9 cellular contexts compared by ENCODE assay signal in the genomic region with DNA sequence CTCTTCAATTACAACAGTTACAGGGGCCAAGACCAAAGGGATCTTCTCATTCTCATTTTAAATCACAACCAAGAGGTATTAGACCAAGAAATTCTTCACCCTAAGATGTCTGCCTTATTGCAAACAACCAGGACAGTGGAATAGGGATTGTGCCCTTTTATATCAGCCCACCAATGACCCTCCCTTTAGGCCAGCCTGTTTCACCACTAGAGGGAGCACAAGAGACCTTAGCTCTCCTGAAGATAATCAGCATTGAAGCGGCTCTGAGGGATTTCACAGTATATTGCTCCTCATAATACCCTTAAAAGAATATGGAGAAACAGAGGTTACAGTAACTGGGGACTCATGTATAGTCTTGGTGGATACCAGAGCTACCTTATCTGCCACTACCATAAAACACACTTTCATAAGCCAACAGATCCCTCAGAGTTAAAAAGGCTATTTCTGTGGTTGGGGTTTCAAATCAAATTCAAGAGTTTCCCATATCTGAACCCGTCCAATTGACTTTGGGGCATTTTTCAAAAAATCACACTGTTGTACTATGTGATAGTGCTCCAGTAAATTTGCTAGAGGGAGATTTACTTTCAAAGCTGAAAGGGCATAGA. TPM values are rescaled to one million over a fixed set of nuclear protein-coding genes. Genes with fewer than 3 reads are reported as not detected.
DNase-seq lines count a peak whose midpoint lies in the region; ATAC-seq and TF ChIP-seq lines count a peak whose summit lies in the region.
"Not testable (repeated sequence)": the region's sequence is repeated elsewhere in the genome, so short reads cannot be mapped to it uniquely, and the experiment has no call there.
"Had no signal": no experiment of that assay in that cellular context is flagged by ENCODE, and none has a peak within 500 bp of the region (broad histone marks: within the 10 kb centered on the region; RNA-seq: fewer than 3 reads in every experiment).

No MANE protein-coding gene starts in this region.

- DNase-seq in BJ (ENCODE audit: low read depth); dorsolateral prefrontal cortex; kidney epithelial cell (ENCODE audit: low read depth): not testable (repeated sequence)
- peak; percentile 29 for DNase-seq in NCI-H2171 treated with DMSO at 0.1 percent for 48 hours (lab: John Stamatoyannopoulos, UW)
- DNase-seq in retina, result peak; percentile 11

- H3K4me3 ChIP-seq in BJ (ENCODE audit: low read depth, low read length); dorsolateral prefrontal cortex; kidney epithelial cell (ENCODE audit: low read depth, low read length): not testable (repeated sequence)

- peak; percentile 50 for ATAC-seq in GM18519 (IDR thresholded peaks at IDR 0.05; ENCODE audit: low FRiP score, unreplicated experiment)
- ATAC-seq in HG02885 (IDR thresholded peaks at IDR 0.05; ENCODE audit: poor library complexity, unreplicated experiment), result peak; percentile 66
- peak; percentile 38 to 60 for ATAC-seq in activated CD4-positive, CD25-positive, alpha-beta regulatory T cell treated with anti-CD3 and anti-CD28 coated beads, Interleukin-2, amount 50 U/mL, for 24 hours

- H3K36me3 ChIP-seq in BJ (ENCODE audit: control insufficient read depth, insufficient read depth, low read length); kidney epithelial cell (ENCODE audit: control insufficient read depth, insufficient read depth, low read length): not testable (repeated sequence)

- H3K27me3 ChIP-seq in BJ (ENCODE audit: control insufficient read depth, insufficient read depth, low read length); dorsolateral prefrontal cortex; kidney epithelial cell (ENCODE audit: control insufficient read depth, insufficient read depth, low read length): not testable (repeated sequence)

- CTCF ChIA-PET in BJ (lab: Yijun Ruan, JAX), result not testable (repeated sequence)

- not testable (repeated sequence) for H3K27ac ChIP-seq in dorsolateral prefrontal cortex

- POLR2A ChIA-PET in BJ (lab: Charles Lee), result not testable (repeated sequence)

- intact Hi-C loops in dorsolateral prefrontal cortex (cut with DNase I), result not testable (repeated sequence)

- TF ChIP-seq CTCF in BJ (IDR thresholded peaks at IDR 0.05; ENCODE audit: insufficient read depth, low read depth, low read length) (peak; percentile 64), dorsolateral prefrontal cortex (IDR thresholded peaks at IDR 0.05 in 54 of 56, conservative IDR thresholded peaks at IDR 0.05 in 2 of 56; ENCODE audit: low read depth in 1 of 56, partially characterized antibody in 56 of 56) (peak in 53 of 56 donors; percentile 3 to 70 (median 43)), kidney epithelial cell (IDR thresholded peaks at IDR 0.05; ENCODE audit: insufficient read depth, low read length, poor library complexity, severe bottlenecking) (peak; percentile 49)

RNA-seq across cellular contexts. Expression of gene NAT8, which starts 11.5 kb away (rescaled TPM):
- polyA plus RNA-seq in BJ (2011; rRNA removed), result not detected in 2 replicates
- not detected in 2 replicates for polyA minus RNA-seq in BJ (2011; rRNA and poly(A)+ RNA removed)
- total RNA-seq in dorsolateral prefrontal cortex (under 1 TPM in 1 of 120 experiments, not detected in 119; 0.67 TPM), kidney epithelial cell (not detected in 2 replicates)
- total RNA-seq: glomerular endothelial cell had no signal
